ENCODE assay signal across 8 cellular contexts in the genomic region with DNA sequence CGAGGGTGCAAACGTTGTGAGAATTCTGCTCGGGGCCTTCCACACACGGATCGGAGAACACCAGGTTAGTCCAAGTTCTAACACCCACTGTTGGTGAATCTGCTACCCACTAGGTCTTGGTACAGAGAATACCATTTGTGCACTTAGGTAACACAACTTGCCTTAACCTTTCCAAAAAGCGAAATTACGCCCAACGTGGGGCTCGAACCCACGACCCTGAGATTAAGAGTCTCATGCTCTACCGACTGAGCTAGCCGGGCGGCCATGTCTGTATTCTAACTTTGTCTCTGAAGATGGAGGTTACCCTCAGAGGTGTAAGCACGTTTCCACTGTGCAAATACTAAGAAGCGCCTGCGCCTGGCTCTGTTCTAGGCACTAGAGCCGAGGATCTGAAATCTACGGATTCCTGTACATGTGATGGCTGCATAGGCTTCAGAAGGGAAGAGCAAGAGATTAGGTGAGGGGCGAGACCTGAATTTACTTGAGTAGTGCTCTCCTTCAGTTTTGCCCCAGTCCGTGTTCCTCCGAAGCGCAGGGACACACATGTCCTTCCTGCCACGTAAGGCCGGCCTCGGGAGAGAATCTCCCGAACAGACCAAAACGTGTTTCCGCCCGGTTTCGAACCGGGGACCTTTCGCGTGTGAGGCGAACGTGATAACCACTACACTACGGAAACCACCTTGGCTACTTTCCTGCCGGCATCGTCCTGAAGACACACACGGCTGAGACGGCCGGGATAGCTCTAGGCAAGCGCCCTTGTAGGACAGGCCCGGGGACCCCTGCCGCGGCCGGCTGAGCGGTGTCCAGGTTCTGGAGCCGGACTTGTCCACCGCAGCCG. TPM values are rescaled to one million over a fixed set of nuclear protein-coding genes. Genes with fewer than 3 reads are reported as not detected.
DNase-seq lines count a peak whose midpoint lies in the region; FAIRE-seq and TF ChIP-seq lines count a peak whose summit lies in the region.

No MANE protein-coding gene starts in this region.

- TF ChIP-seq POLR2A in H54 (IDR thresholded peaks at IDR 0.05; ENCODE audit: low read depth, low read length), result peak; percentile 72

- intact Hi-C loops in head of caudate nucleus (cut with DNase I), result loop anchor here (1.0 to 5.0 kb wide), 2 partner anchors 31 to 40 kb away; partner anchors contain the start of gene TRIM52
- intact Hi-C loops in posterior vena cava (cut with DNase I), result loop anchor here in 1 of 2 donors (2.0 kb wide), 1 partner anchor 31 kb away; no protein-coding TSS in a partner anchor

- peak; percentile 70 for DNase-seq in D341Med (ENCODE audit: low spot score)
- peak; percentile 56 for DNase-seq in H54 (ENCODE audit: insufficient read length, low spot score)
- peak; percentile 97 for DNase-seq in NAMALWA (ENCODE audit: low spot score)
- peak; percentile 92 for DNase-seq in activated effector memory CD4-positive, alpha-beta T cell treated with Interleukin-2 at 50 U/mL for 16 hours
- peak; percentile 74 to 99 (median 94) for DNase-seq in head of caudate nucleus
- DNase-seq in posterior vena cava (ENCODE audit: low spot score), result peak; percentile 97
- DNase-seq in ureter (ENCODE audit: low spot score), result peak; percentile 98
- DNase-seq in NK-92 (lab: John Stamatoyannopoulos, UW; ENCODE audit: unreplicated experiment), result no peak

- peak; percentile 48 for FAIRE-seq in H54 (lab: Jason Lieb, UNC)

RNA-seq across cellular contexts. Expression of gene TRIM41, which starts 1.1 kb away (rescaled TPM):
- total RNA-seq in posterior vena cava (10 to 100 TPM; 15.2 to 20.4 TPM), ureter (34.5 TPM)

RNA-seq across cellular contexts. Expression of gene TRIM7, which starts 17.0 kb away (rescaled TPM):
- total RNA-seq in posterior vena cava (1 to 10 TPM; 3.1 to 3.5 TPM), ureter (3.0 TPM)

RNA-seq across cellular contexts. Expression of gene RACK1, which starts 21.7 kb away (rescaled TPM):
- total RNA-seq in posterior vena cava (1,000 to 10,000 TPM; 1,013 to 1,030 TPM), ureter (1,824 TPM)

RNA-seq across cellular contexts. Expression of gene TRIM52, which starts 38.9 kb away (rescaled TPM):
- 10 to 100 TPM in 1 of 2 donors, 1 to 10 TPM in 1; 9.5 to 12.1 TPM for total RNA-seq in posterior vena cava
- 22.5 TPM for total RNA-seq in ureter
